8 cellular contexts compared by ENCODE assay signal in the genomic region with DNA sequence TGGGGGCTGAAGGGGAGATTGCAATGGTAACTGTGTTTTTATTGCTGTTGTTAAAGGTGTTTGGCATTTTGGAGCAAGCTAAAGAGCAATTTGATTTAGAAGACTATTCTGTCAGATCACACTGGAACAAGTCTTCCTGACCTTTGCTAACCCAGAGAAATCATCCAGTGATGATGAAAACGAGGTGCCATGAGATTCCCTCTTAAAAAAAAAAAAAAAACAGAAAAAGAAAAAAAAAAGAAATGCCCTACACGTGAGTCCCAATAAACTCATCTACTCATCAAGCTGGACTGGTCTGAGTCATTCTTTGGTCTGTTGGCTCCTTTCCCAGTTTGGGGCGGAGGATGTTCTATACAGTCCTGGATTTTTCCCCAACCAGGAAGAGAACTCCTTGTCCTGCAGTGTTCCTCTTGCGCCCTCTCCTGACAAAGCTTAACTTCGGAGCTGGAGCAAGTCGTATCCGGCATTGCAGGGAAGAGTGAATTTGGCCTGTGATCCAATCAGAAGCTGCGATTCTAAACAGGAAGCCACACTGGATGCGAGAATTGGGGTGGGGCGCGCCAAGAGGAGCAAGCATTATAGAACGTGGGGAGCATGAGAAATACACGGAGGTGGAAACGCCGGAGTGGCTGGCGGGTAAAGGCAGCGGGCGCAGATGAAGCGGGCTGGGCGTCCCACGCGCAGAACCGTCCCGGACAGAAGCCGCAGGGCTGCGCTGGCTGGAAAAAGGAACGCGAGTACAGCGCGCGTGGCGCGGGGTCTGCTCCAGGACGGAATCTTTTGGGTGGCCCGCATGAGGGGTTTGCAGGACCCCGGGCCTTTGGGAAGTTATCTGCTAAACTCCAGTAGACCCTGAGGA. TPM values are rescaled to one million over a fixed set of nuclear protein-coding genes. Genes with fewer than 3 reads are reported as not detected.
DNase-seq lines count a peak whose midpoint lies in the region; ATAC-seq, FAIRE-seq and TF ChIP-seq lines count a peak whose summit lies in the region.

No MANE protein-coding gene starts in this region.

- intact Hi-C loops in right cardiac atrium (cut with DNase I), result loop anchor here in 3 of 4 donors (2.0 to 10.0 kb wide), 2 partner anchors 112 to 146 kb away; partner anchors contain the start of genes DNAH3 (in 1 of the 3) and LDAF1 (in 1 of the 3)
- intact Hi-C loops in posterior vena cava (cut with DNase I), result loop anchor here in 1 of 2 donors (2.0 to 5.0 kb wide), 2 partner anchors 113 to 142 kb away; partner anchors contain the start of gene LDAF1

- H3K27me3 ChIP-seq in HAP-1 (ENCODE audit: low read depth) (no peaks in the 10 kb centered on the region), MG63 (no peaks in the 10 kb centered on the region), astrocyte (ENCODE audit: insufficient read depth, low read length) (no peaks in the 10 kb centered on the region), right cardiac atrium (ENCODE audit: control insufficient read depth, insufficient read depth) (no peaks in the 10 kb centered on the region)

- no peaks in the 10 kb centered on the region for H4K20me1 ChIP-seq in astrocyte (ENCODE audit: insufficient read depth, low read length)

- peak; percentile 96 to 98 for ATAC-seq in right cardiac atrium

- no peaks in the 10 kb centered on the region for H3K9me3 Mint-ChIP-seq in astrocyte (ENCODE audit: unreplicated experiment)

- H3K4me3 Mint-ChIP-seq in astrocyte (ENCODE audit: unreplicated experiment), result peak overlapping the region; percentile 91

- H3K9me3 ChIP-seq in HAP-1, result no peaks in the 10 kb centered on the region
- no peaks in the 10 kb centered on the region for H3K9me3 ChIP-seq in MG63
- H3K9me3 ChIP-seq in astrocyte (ENCODE audit: insufficient read depth, low read depth, low read length), result no peaks in the 10 kb centered on the region
- no peaks in the 10 kb centered on the region for H3K9me3 ChIP-seq in right cardiac atrium (ENCODE audit: control insufficient read depth, low read length)

- H3K36me3 Mint-ChIP-seq in astrocyte (ENCODE audit: low read depth, unreplicated experiment), result no peaks in the 10 kb centered on the region

- peak overlapping the region; percentile 56 for H3K4me3 ChIP-seq in HAP-1
- peak overlapping the region; percentile 66 for H3K4me3 ChIP-seq in MG63
- H3K4me3 ChIP-seq in astrocyte (ENCODE audit: insufficient read depth, low read depth, low read length), result peak overlapping the region; percentile 70
- peak overlapping the region; percentile 43 for H3K4me3 ChIP-seq in right cardiac atrium (ENCODE audit: low read length)

- WGBS in right cardiac atrium, result under 1% methylated on average over 36 of the region's 36 CpGs

- DNase-seq in GM10248 (ENCODE audit: extremely low spot score) (peak; percentile 83), HAP-1 (ENCODE audit: low spot score in 2 of 2) (peak; percentile 98 to 99), MG63 (peak; percentile 99), astrocyte (ENCODE audit: low read depth) (peak; percentile 99), right cardiac atrium (peak; percentile 90 to 95 (median 94)), posterior vena cava (ENCODE audit: low spot score) (peak; percentile 95)
- DNase-seq in NK-92 treated with Interleukin-12 subunit alpha and Interleukin-12 subunit beta, amount 100 ng/mL, for 24 hours (lab: John Stamatoyannopoulos, UW), result no peak

- peak overlapping the region; percentile 66 for H3K9ac ChIP-seq in astrocyte (ENCODE audit: low read length)

- H3K27ac ChIP-seq in astrocyte (ENCODE audit: low read depth, low read length) (peak overlapping the region; percentile 37), right cardiac atrium (ENCODE audit: low read length) (peak overlapping the region; percentile 55)

- peak; percentile 64 for TF ChIP-seq POLR2A in Raji (IDR thresholded peaks at IDR 0.05; ENCODE audit: insufficient read depth, low read depth, low read length)

- CTCF ChIA-PET in GM10248 (lab: Yijun Ruan, JAX), result interaction anchor here (0.6 to 2.1 kb wide), 15 partner anchors 9 to 143 kb away, joined by 3 to 16 read pairs (median 3); partner anchors contain the start of gene LDAF1

- peak; percentile 96 for FAIRE-seq in astrocyte (lab: Jason Lieb, UNC)

- in situ Hi-C loops in HAP-1 (cut with MboI; ENCODE audit: low sequenced_read_pairs), result no loop called here

- H3K36me3 ChIP-seq in HAP-1 (replicated peaks), result no peaks in the 10 kb centered on the region
- H3K36me3 ChIP-seq in MG63, result no peaks in the 10 kb centered on the region
- no peaks in the 10 kb centered on the region for H3K36me3 ChIP-seq in astrocyte (ENCODE audit: insufficient read depth, low read length)

- peaks cover 14% of the 10 kb centered on the region for H3K4me1 ChIP-seq in HAP-1
- H3K4me1 ChIP-seq in astrocyte (ENCODE audit: insufficient read depth, low read length), result peaks cover 12% of the 10 kb centered on the region
- H3K4me1 ChIP-seq in right cardiac atrium (ENCODE audit: control insufficient read depth, insufficient read depth, low read length), result no peaks in the 10 kb centered on the region

- peaks cover 3% of the 10 kb centered on the region for H3K27me3 Mint-ChIP-seq in astrocyte (ENCODE audit: low read depth, unreplicated experiment)

- no peaks in the 10 kb centered on the region for H3K79me2 ChIP-seq in astrocyte (ENCODE audit: insufficient read depth, low read length)

- POLR2A ChIA-PET in GM10248 (lab: Yijun Ruan, JAX), result no interaction called here

- H2AFZ ChIP-seq in astrocyte (ENCODE audit: low read depth, low read length), result peak overlapping the region; percentile 95

- peak overlapping the region; percentile 99 for H3K4me2 ChIP-seq in astrocyte (ENCODE audit: low read length)

- TF ChIP-seq CTCF in GM10248 (IDR thresholded peaks at IDR 0.05; ENCODE audit: control extremely low read depth, extremely low read depth, low read depth, missing control alignments) (peak; percentile 74), astrocyte (IDR thresholded peaks at IDR 0.05; ENCODE audit: insufficient read depth, low read depth, low read length) (peak; percentile 97)

- peaks cover 15% of the 10 kb centered on the region for H3K4me1 Mint-ChIP-seq in astrocyte (ENCODE audit: low read depth, unreplicated experiment)

- peak overlapping the region; percentile 73 for H3K27ac Mint-ChIP-seq in astrocyte (ENCODE audit: unreplicated experiment)

RNA-seq across cellular contexts. Expression of gene CRYM, which starts 22.4 kb away (rescaled TPM):
- not detected in 2 replicates for total RNA-seq in MG63 (2014; rRNA removed; shearing (Covaris generic); ENCODE audit: low replicate concordance)
- total RNA-seq in astrocyte, result 0.34 and 0.50 TPM in 2 replicates
- total RNA-seq in right cardiac atrium, result 100 to 1,000 TPM; 108 to 143 (median 124) TPM
- polyA plus RNA-seq in right cardiac atrium, result 108 TPM
- total RNA-seq in posterior vena cava, result 1 to 10 TPM in 1 of 2 donors, under 1 TPM in 1; 0.93 to 1.0 TPM

Comparison
In these comparisons a context has a peak if more than half of its experiments do, and no peak if none do; other contexts are left out.
1. RNA of gene CRYM, which starts 22.4 kb away (total RNA-seq): 108 to 143 TPM in right cardiac atrium; 0.93 to 1.0 TPM in posterior vena cava, 0.34 to 0.50 TPM in astrocyte and not detected in MG63; every median in the first group is over 10 times any median in the second.
2. Peak in every context shown above with its lines, with median percentiles within 50 percentile points of each other: H3K4me3 ChIP-seq.